Comparison of ENCODE assay signal across 22 cellular contexts in genomic region chr5:67538343-67538670, GRCh38.
DNase-seq lines count a peak whose midpoint lies in the region; ATAC-seq and TF ChIP-seq lines count a peak whose summit lies in the region.
"Had no signal": no experiment of that assay in that cellular context is flagged by ENCODE, and none has a peak within 500 bp of the region (broad histone marks: within the 10 kb centered on the region; RNA-seq: fewer than 3 reads in every experiment).

No MANE protein-coding gene starts in this region.

- H3K79me2 ChIP-seq in Loucy (ENCODE audit: insufficient read depth, low read length) = no peaks in the 10 kb centered on the region

- peaks cover under 1% of the 10 kb centered on the region for H3K27me3 Mint-ChIP-seq in type B pancreatic cell
- H3K27me3 Mint-ChIP-seq in WTC11 (ENCODE audit: low read depth) = no peaks in the 10 kb centered on the region
- H3K27me3 Mint-ChIP-seq: activated CD4-positive, alpha-beta T cell treated with anti-CD3 and anti-CD28 coated beads, Interleukin-2, amount 10 ng/mL, durations not matched to agents 24 days and 14 days; activated T-cell treated with anti-CD3 and anti-CD28 coated beads, Interleukin-2, amount 50 U/mL, for 24 hours; CD4-positive, CD25-positive, alpha-beta regulatory T cell; stimulated activated naive CD8-positive, alpha-beta T cell treated with anti-CD3 and anti-CD28 coated beads, Interleukin-15, Interleukin-2, amounts not matched to agents 100 ng/mL and 50 ng/mL, for 24 hours had no signal

- H3K9me2 ChIP-seq in Loucy (replicated peaks; ENCODE audit: low read depth, low read length) = no peaks in the 10 kb centered on the region

- no peaks in the 10 kb centered on the region for H3K9me3 ChIP-seq in Loucy (ENCODE audit: insufficient read depth, low read depth, low read length)
- no peaks in the 10 kb centered on the region for H3K9me3 ChIP-seq in psoas muscle
- H3K9me3 ChIP-seq: esophagus squamous epithelium, tibial artery had no signal

- no peak overlapping the region for H3K4me3 ChIP-seq in Loucy (ENCODE audit: low read length, poor library complexity, severe bottlenecking)
- no peak overlapping the region for H3K4me3 ChIP-seq in psoas muscle
- H3K4me3 ChIP-seq in urinary bladder (ENCODE audit: low read depth, low read length) = no peak overlapping the region
- H3K4me3 ChIP-seq: GM12878, neural progenitor cell had no signal

- CTCF ChIA-PET in WTC11 (lab: Charles Lee) = no interaction called here

- intact Hi-C loops in left ventricle myocardium superior (cut with micrococcal nuclease) = no loop called here
- intact Hi-C loops in psoas muscle (cut with DNase I) = loop anchor here in 1 of 2 donors (10.0 kb wide), 1 partner anchor 64 kb away; no protein-coding TSS in a partner anchor

- POLR2A ChIA-PET in WTC11 (lab: Charles Lee) = interaction anchor here (0.5 kb wide), 1 partner anchor 290 kb away, joined by 5 read pairs; no protein-coding TSS in a partner anchor

- H3K36me3 Mint-ChIP-seq in type B pancreatic cell (no peaks in the 10 kb centered on the region), WTC11 (no peaks in the 10 kb centered on the region)
- H3K36me3 Mint-ChIP-seq: CD4-positive, CD25-positive, alpha-beta regulatory T cell; immature natural killer cell; neural progenitor cell had no signal

- H3K4me3 Mint-ChIP-seq in type B pancreatic cell (no peak overlapping the region), WTC11 (no peak overlapping the region)
- H3K4me3 Mint-ChIP-seq: activated CD4-positive, alpha-beta T cell treated with anti-CD3 and anti-CD28 coated beads, Interleukin-2, amount 10 ng/mL, durations not matched to agents 24 days and 14 days; activated T-cell treated with anti-CD3 and anti-CD28 coated beads, Interleukin-2, amount 50 U/mL, for 24 hours; CD4-positive, CD25-positive, alpha-beta regulatory T cell; immature natural killer cell; neural progenitor cell; stimulated activated naive CD8-positive, alpha-beta T cell treated with anti-CD3 and anti-CD28 coated beads, Interleukin-15, Interleukin-2, amounts not matched to agents 100 ng/mL and 50 ng/mL, for 24 hours had no signal

- H3K9ac ChIP-seq in Loucy (ENCODE audit: low read depth, low read length, poor library complexity, severe bottlenecking) = no peak overlapping the region
- H3K9ac ChIP-seq: neural progenitor cell had no signal

- peaks cover 5% of the 10 kb centered on the region for H3K4me1 ChIP-seq in Loucy (ENCODE audit: insufficient read depth, low read length, poor library complexity, severe bottlenecking)
- peaks cover 18% of the 10 kb centered on the region for H3K4me1 ChIP-seq in psoas muscle
- peaks cover 1% of the 10 kb centered on the region for H3K4me1 ChIP-seq in urinary bladder (ENCODE audit: insufficient read depth)

- peak overlapping the region; percentile 38 for H3K27ac ChIP-seq in psoas muscle
- peak overlapping the region; percentile 30 for H3K27ac ChIP-seq in urinary bladder (ENCODE audit: low read depth)
- H3K27ac ChIP-seq: neural progenitor cell, WERI-Rb-1 had no signal

- H3K4me1 Mint-ChIP-seq in type B pancreatic cell (ENCODE audit: unreplicated experiment) (peaks cover 16% of the 10 kb centered on the region), WTC11 (0 out of 2 replicates have a peak, but pooled peaks cover 3% of the 10 kb centered on the region)
- H3K4me1 Mint-ChIP-seq: activated CD4-positive, alpha-beta T cell treated with anti-CD3 and anti-CD28 coated beads, Interleukin-2, amount 10 ng/mL, durations not matched to agents 24 days and 14 days had no signal

- DNase-seq in left ventricle myocardium superior = no peak
- DNase-seq in psoas muscle = no peak
- no peak for DNase-seq in type B pancreatic cell (ENCODE audit: extremely low spot score, unreplicated experiment)
- DNase-seq in WTC11 (ENCODE audit: low spot score) = no peak
- DNase-seq: activated CD4-positive, alpha-beta T cell treated with anti-CD3 and anti-CD28 coated beads, Interleukin-2, amount 10 ng/mL, durations not matched to agents 24 days and 14 days; activated gamma-delta T cell; activated T-cell treated with anti-CD3 and anti-CD28 coated beads, Interleukin-2, amount 50 U/mL, for 24 hours; CD4-positive, CD25-positive, alpha-beta regulatory T cell; dermis blood vessel endothelial cell; esophagus squamous epithelium; immature natural killer cell; KG1; NCI-H1436 treated with DMSO at 0.1 percent for 48 hours; T-helper 9 cell; tibial artery; WERI-Rb-1 had no signal

- H3K36me3 ChIP-seq in Loucy (ENCODE audit: insufficient read depth, low read length) (no peaks in the 10 kb centered on the region), psoas muscle (ENCODE audit: insufficient read depth in 1 of 2, low read depth in 1 of 2) (no peaks in the 10 kb centered on the region), urinary bladder (ENCODE audit: insufficient read depth) (no peaks in the 10 kb centered on the region)
- H3K36me3 ChIP-seq: esophagus squamous epithelium, neural progenitor cell, tibial artery, WERI-Rb-1 had no signal

- no peak for TF ChIP-seq CTCF in Loucy (conservative IDR thresholded peaks at IDR 0.05; ENCODE audit: low read length)
- no peak for TF ChIP-seq CTCF in psoas muscle (IDR thresholded peaks at IDR 0.05)
- TF ChIP-seq CTCF in type B pancreatic cell (conservative IDR thresholded peaks at IDR 0.05) = no peak
- TF ChIP-seq CTCF in WTC11 (IDR thresholded peaks at IDR 0.05) = no peak

- no peaks in the 10 kb centered on the region for H3F3A ChIP-seq in Loucy (ENCODE audit: low read depth)

- H3K27me3 ChIP-seq in Loucy (ENCODE audit: insufficient read depth, low read length, poor library complexity, severe bottlenecking) (no peaks in the 10 kb centered on the region), psoas muscle (ENCODE audit: insufficient read depth in 3 of 3, low read length in 2 of 3) (no peaks in the 10 kb centered on the region)
- H3K27me3 ChIP-seq: esophagus squamous epithelium, neural progenitor cell, tibial artery had no signal

- H4K20me1 ChIP-seq in Loucy (ENCODE audit: insufficient read depth, low read length, poor library complexity, severe bottlenecking) = no peaks in the 10 kb centered on the region

- peak overlapping the region; percentile 67 for H2AFZ ChIP-seq in Loucy (ENCODE audit: low read length)

- WGBS in psoas muscle, 3 donors = 27 to 72% (median 41%) methylated on average over 1 of the region's 1 CpG
- 42% methylated on average over 1 of the region's 1 CpG for WGBS in urinary bladder

- peak; percentile 64 for ATAC-seq in left ventricle myocardium superior
- peak; percentile 36 to 84 (median 66) for ATAC-seq in psoas muscle
- ATAC-seq in HG02885 (IDR thresholded peaks at IDR 0.05; ENCODE audit: poor library complexity, unreplicated experiment) = no peak
- no peak for ATAC-seq in WTC11
- ATAC-seq: GM12878 had no signal

- H3K9me3 Mint-ChIP-seq in type B pancreatic cell (no peaks in the 10 kb centered on the region), WTC11 (no peaks in the 10 kb centered on the region)
- H3K9me3 Mint-ChIP-seq: activated CD4-positive, alpha-beta T cell treated with anti-CD3 and anti-CD28 coated beads, Interleukin-2, amount 10 ng/mL, durations not matched to agents 24 days and 14 days; activated T-cell treated with anti-CD3 and anti-CD28 coated beads, Interleukin-2, amount 50 U/mL, for 24 hours; immature natural killer cell; stimulated activated naive CD8-positive, alpha-beta T cell treated with anti-CD3 and anti-CD28 coated beads, Interleukin-15, Interleukin-2, amounts not matched to agents 100 ng/mL and 50 ng/mL, for 24 hours had no signal

- H3K27ac Mint-ChIP-seq in type B pancreatic cell = no peak overlapping the region
- H3K27ac Mint-ChIP-seq in WTC11 = no peak overlapping the region
- H3K27ac Mint-ChIP-seq: activated CD4-positive, alpha-beta T cell treated with anti-CD3 and anti-CD28 coated beads, Interleukin-2, amount 10 ng/mL, durations not matched to agents 24 days and 14 days; activated T-cell treated with anti-CD3 and anti-CD28 coated beads, Interleukin-2, amount 50 U/mL, for 24 hours; CD4-positive, CD25-positive, alpha-beta regulatory T cell; immature natural killer cell; neural progenitor cell; stimulated activated naive CD8-positive, alpha-beta T cell treated with anti-CD3 and anti-CD28 coated beads, Interleukin-15, Interleukin-2, amounts not matched to agents 100 ng/mL and 50 ng/mL, for 24 hours had no signal

- H3K4me2 ChIP-seq in Loucy (ENCODE audit: low read depth, low read length, poor library complexity, severe bottlenecking) = no peak overlapping the region
- H3K4me2 ChIP-seq: neural progenitor cell had no signal

TF ChIP-seq in WTC11, 78 proteins besides CTCF, POLR2A, EP300 and RAD21 (continues in another document):
- TF ChIP-seq, protein P1, sequence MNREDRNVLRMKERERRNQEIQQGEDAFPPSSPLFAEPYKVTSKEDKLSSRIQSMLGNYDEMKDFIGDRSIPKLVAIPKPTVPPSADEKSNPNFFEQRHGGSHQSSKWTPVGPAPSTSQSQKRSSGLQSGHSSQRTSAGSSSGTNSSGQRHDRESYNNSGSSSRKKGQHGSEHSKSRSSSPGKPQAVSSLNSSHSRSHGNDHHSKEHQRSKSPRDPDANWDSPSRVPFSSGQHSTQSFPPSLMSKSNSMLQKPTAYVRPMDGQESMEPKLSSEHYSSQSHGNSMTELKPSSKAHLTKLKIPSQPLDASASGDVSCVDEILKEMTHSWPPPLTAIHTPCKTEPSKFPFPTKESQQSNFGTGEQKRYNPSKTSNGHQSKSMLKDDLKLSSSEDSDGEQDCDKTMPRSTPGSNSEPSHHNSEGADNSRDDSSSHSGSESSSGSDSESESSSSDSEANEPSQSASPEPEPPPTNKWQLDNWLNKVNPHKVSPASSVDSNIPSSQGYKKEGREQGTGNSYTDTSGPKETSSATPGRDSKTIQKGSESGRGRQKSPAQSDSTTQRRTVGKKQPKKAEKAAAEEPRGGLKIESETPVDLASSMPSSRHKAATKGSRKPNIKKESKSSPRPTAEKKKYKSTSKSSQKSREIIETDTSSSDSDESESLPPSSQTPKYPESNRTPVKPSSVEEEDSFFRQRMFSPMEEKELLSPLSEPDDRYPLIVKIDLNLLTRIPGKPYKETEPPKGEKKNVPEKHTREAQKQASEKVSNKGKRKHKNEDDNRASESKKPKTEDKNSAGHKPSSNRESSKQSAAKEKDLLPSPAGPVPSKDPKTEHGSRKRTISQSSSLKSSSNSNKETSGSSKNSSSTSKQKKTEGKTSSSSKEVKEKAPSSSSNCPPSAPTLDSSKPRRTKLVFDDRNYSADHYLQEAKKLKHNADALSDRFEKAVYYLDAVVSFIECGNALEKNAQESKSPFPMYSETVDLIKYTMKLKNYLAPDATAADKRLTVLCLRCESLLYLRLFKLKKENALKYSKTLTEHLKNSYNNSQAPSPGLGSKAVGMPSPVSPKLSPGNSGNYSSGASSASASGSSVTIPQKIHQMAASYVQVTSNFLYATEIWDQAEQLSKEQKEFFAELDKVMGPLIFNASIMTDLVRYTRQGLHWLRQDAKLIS (CRISPR knock-in tag; IDR thresholded peaks at IDR 0.05; ENCODE audit: borderline replicate concordance) = no peak
- TF ChIP-seq TP53 (CRISPR knock-in tag; IDR thresholded peaks at IDR 0.05) = no peak
- no peak for TF ChIP-seq ZNF416 (CRISPR knock-in tag; IDR thresholded peaks at IDR 0.05)
- TF ChIP-seq CREB1 (CRISPR knock-in tag; IDR thresholded peaks at IDR 0.05) = no peak
- TF ChIP-seq KAT7 (CRISPR knock-in tag; IDR thresholded peaks at IDR 0.05; ENCODE audit: borderline replicate concordance) = no peak

Comparison
In these comparisons a context has a peak if more than half of its experiments do, and no peak if none do; other contexts are left out.
1. ATAC-seq: peak in left ventricle myocardium superior (single experiment) and psoas muscle (4 of 4); none in HG02885 (single experiment) and WTC11 (single experiment).